In the genomic region with DNA sequence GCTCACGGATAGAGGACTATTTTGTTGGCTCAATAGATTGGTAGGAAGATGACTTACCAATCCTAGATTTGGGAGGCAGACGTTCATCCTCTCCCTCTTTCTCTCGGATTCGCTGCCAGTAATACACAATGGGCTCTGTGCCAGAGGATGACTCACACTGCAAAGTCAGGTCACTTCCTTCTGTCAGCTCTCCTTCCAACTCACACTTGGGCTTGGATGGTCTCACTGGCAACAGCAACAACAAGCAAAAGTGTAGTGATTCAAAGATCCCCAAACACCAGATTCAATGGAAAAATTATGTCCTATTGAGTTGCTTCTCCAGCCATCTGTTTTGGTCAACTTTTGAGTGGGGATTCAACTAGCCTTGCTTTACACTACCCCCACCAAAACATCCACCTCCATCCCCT, we compare ENCODE assay signal across 9 cellular contexts. TPM values are rescaled to one million over a fixed set of nuclear protein-coding genes. Genes with fewer than 3 reads are reported as not detected.
DNase-seq lines count a peak whose midpoint lies in the region; ATAC-seq and FAIRE-seq lines count a peak whose summit lies in the region.
"Had no signal": no experiment of that assay in that cellular context is flagged by ENCODE, and none has a peak within 500 bp of the region (broad histone marks: within the 10 kb centered on the region; RNA-seq: fewer than 3 reads in every experiment).

No MANE protein-coding gene starts in this region.

- H3K36me3 ChIP-seq in small intestine (ENCODE audit: control insufficient read depth in 2 of 2, insufficient read depth in 2 of 2, low read length in 2 of 2) = no peaks in the 10 kb centered on the region
- H3K36me3 ChIP-seq: BLaER1 treated with 17β-estradiol and CSF1 and Interleukin-3, amounts not matched to agents 10 nM and 100 nM had no signal

- no peak overlapping the region for H3K4me3 ChIP-seq in small intestine (ENCODE audit: low read depth in 1 of 2, low read length in 2 of 2)
- H3K4me3 ChIP-seq: BLaER1 treated with 17β-estradiol and CSF1 and Interleukin-3, amounts not matched to agents 10 nM and 100 nM had no signal

- H3K9me3 ChIP-seq in small intestine (ENCODE audit: control insufficient read depth, low read depth) = no peaks in the 10 kb centered on the region

- no peaks in the 10 kb centered on the region for H3K27me3 Mint-ChIP-seq in activated naive CD4-positive, alpha-beta T cell treated with anti-CD3 and anti-CD28 coated beads for 36 hours (ENCODE audit: low read depth)

- CTCF ChIA-PET in activated naive CD4-positive, alpha-beta T cell treated with anti-CD3 and anti-CD28 coated beads for 36 hours (lab: Charles Lee) = interaction anchor here (1.0 to 2.6 kb wide), 5 partner anchors 11 to 30 kb away, joined by 3 to 11 read pairs (median 5); no protein-coding TSS in a partner anchor

- H3K27ac ChIP-seq in small intestine (ENCODE audit: low read depth in 1 of 2, low read length in 1 of 2) = peak overlapping the region in 1 of 2 donors; percentile 46

- H3K9me3 Mint-ChIP-seq in activated naive CD4-positive, alpha-beta T cell treated with anti-CD3 and anti-CD28 coated beads for 36 hours = no peaks in the 10 kb centered on the region

- H3K4me1 ChIP-seq in small intestine (ENCODE audit: control insufficient read depth in 2 of 2, insufficient read depth in 1 of 2, low read depth in 1 of 2, low read length in 1 of 2) = peaks cover 0 to 4% of the 10 kb centered on the region in 2 donors

- H3K36me3 Mint-ChIP-seq in activated naive CD4-positive, alpha-beta T cell treated with anti-CD3 and anti-CD28 coated beads for 36 hours (ENCODE audit: low read depth) = no peaks in the 10 kb centered on the region

- H3K4me3 Mint-ChIP-seq in activated naive CD4-positive, alpha-beta T cell treated with anti-CD3 and anti-CD28 coated beads for 36 hours = peak overlapping the region; percentile 45

- FAIRE-seq in small intestine (lab: Jason Lieb, UNC) = no peak

- peak; percentile 92 for ATAC-seq in left cardiac atrium
- no peak for ATAC-seq in HG02885 (IDR thresholded peaks at IDR 0.05; ENCODE audit: poor library complexity, unreplicated experiment)
- ATAC-seq in HG03159 (IDR thresholded peaks at IDR 0.05; ENCODE audit: unreplicated experiment) = no peak

- peaks cover 71% of the 10 kb centered on the region for H3K4me1 Mint-ChIP-seq in activated naive CD4-positive, alpha-beta T cell treated with anti-CD3 and anti-CD28 coated beads for 36 hours (ENCODE audit: low read depth)

- peak; percentile 67 for DNase-seq in NCI-H345 (lab: John Stamatoyannopoulos, UW)
- no peak for DNase-seq in NCI-H345 treated with DMSO at 0.1 percent for 48 hours (lab: John Stamatoyannopoulos, UW; ENCODE audit: unreplicated experiment)
- DNase-seq in RPMI7951 (ENCODE audit: low read depth) = peak; percentile 99
- DNase-seq in activated naive CD4-positive, alpha-beta T cell treated with anti-CD3 and anti-CD28 coated beads for 36 hours = peak; percentile 92
- peak; percentile 90 for DNase-seq in left cardiac atrium
- peak; percentile 90 for DNase-seq in small intestine

- no peaks in the 10 kb centered on the region for H3K27me3 ChIP-seq in small intestine (ENCODE audit: control insufficient read depth in 2 of 2, insufficient read depth in 2 of 2, low read length in 2 of 2)
- H3K27me3 ChIP-seq: BLaER1 treated with 17β-estradiol and CSF1 and Interleukin-3, amounts not matched to agents 10 nM and 100 nM had no signal

- H3K27ac Mint-ChIP-seq in activated naive CD4-positive, alpha-beta T cell treated with anti-CD3 and anti-CD28 coated beads for 36 hours = peak overlapping the region; percentile 73

- WGBS in small intestine, 3 donors = 3 to 18% (median 13%) methylated on average over 4 of the region's 4 CpGs

- intact Hi-C loops in activated naive CD4-positive, alpha-beta T cell treated with anti-CD3 and anti-CD28 coated beads for 36 hours (cut with micrococcal nuclease) = loop anchor here (1.0 kb wide), 1 partner anchor 21 kb away; the partner anchor contains the start of gene HSPA8
- intact Hi-C loops in left cardiac atrium (cut with DNase I) = no loop called here

RNA-seq across cellular contexts. Expression of gene HSPA8, which starts 21.7 kb away (rescaled TPM):
- total RNA-seq in RPMI7951 (2014; rRNA removed; shearing (Covaris generic)) = 1,612 and 2,183 TPM in 2 replicates
- total RNA-seq in activated naive CD4-positive, alpha-beta T cell treated with anti-CD3 and anti-CD28 coated beads for 36 hours = 1,000 to 10,000 TPM; 1,255 to 1,315 TPM
- 100 to 1,000 TPM; 807 to 922 TPM for total RNA-seq in left cardiac atrium
- polyA plus RNA-seq in small intestine = 100 to 1,000 TPM; 389 to 590 (median 518) TPM

Comparison
In these comparisons a context has a peak if more than half of its experiments do, and no peak if none do; other contexts are left out.
1. ATAC-seq: peak in left cardiac atrium (2 of 2); none in HG02885 (single experiment) and HG03159 (single experiment).